8 cellular contexts compared by ENCODE assay signal in the genomic region with DNA sequence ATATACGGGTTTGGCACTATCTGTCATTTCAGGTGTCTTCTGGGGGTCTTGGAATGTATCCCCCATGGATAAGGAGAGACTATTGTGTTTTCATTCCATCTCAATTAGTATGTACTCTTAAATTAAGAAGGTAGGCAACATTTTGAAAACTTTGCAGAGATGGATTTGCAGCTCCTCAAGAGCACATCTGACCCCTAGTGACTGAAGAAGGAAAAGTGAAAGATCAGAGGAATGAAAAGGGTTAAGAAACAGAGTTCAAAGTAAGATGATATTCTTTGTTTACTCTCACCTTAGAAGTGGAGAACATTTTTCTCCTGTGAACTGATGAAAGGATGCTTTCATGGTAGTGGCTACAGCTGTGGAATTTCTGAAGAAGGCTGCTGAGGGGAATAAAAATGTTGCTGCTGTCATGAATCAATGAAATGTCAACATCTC. TPM values are rescaled to one million over a fixed set of nuclear protein-coding genes. Genes with fewer than 3 reads are reported as not detected.
A peak's percentile ranks its signal among the peaks of the same experiment; 100 is the strongest.
DNase-seq lines count a peak whose midpoint lies in the region; ATAC-seq and TF ChIP-seq lines count a peak whose summit lies in the region.

No MANE protein-coding gene starts in this region.

- no TSS peak for BruUV-seq in PC-9 (replicated peaks; lab: Mats Ljungman, UMichigan)

- POLR2A ChIA-PET in AG04449 (lab: Yijun Ruan, JAX) (no interaction called here), PC-9 (lab: Charles Lee; ENCODE audit: unreplicated experiment) (interaction anchor here (0.7 kb wide), 1 partner anchor 136 kb away, joined by 3 read pairs; no protein-coding TSS in a partner anchor)

- H3K4me1 ChIP-seq in PC-9 (replicated peaks; ENCODE audit: insufficient read depth) (peaks cover 31% of the 10 kb centered on the region), esophagus muscularis mucosa (peaks cover 8 to 32% (median 30%) of the 10 kb centered on the region in 4 donors), testis (no peaks in the 10 kb centered on the region)

- TF ChIP-seq CTCF in AG04449 (IDR thresholded peaks at IDR 0.05; ENCODE audit: insufficient read depth, low read length, missing control alignments), result peak; percentile 37
- peak; percentile 57 for TF ChIP-seq CTCF in GM12873 (IDR thresholded peaks at IDR 0.05; ENCODE audit: insufficient read depth, low read depth, low read length, missing control alignments)
- TF ChIP-seq CTCF in PC-9 (conservative IDR thresholded peaks at IDR 0.05), result peak; percentile 61; the same call in 1 of the 2 replicates
- TF ChIP-seq CTCF in esophagus muscularis mucosa (IDR thresholded peaks at IDR 0.05), result peak; percentile 10 to 42 (median 34)
- TF ChIP-seq CTCF in testis (IDR thresholded peaks at IDR 0.05), result peak in 2 of 3 experiments; percentile 15 to 21

- H3K27ac ChIP-seq in PC-9 (peak overlapping the region; percentile 76), esophagus muscularis mucosa (replicated peaks in 1 of 4) (peak overlapping the region in 1 of 4 donors; percentile 29), testis (no peak overlapping the region)

- H3K79me2 ChIP-seq in PC-9 (ENCODE audit: low read depth), result no peaks in the 10 kb centered on the region

- no peak for ATAC-seq in HG03139 (IDR thresholded peaks at IDR 0.05; ENCODE audit: unreplicated experiment)
- ATAC-seq in HG02759 (IDR thresholded peaks at IDR 0.05; ENCODE audit: unreplicated experiment), result no peak

- H3K27me3 ChIP-seq in PC-9 (ENCODE audit: insufficient read depth, low read depth) (no peaks in the 10 kb centered on the region), esophagus muscularis mucosa (no peaks in the 10 kb centered on the region), testis (no peaks in the 10 kb centered on the region)

- H3F3A ChIP-seq in PC-9 (ENCODE audit: insufficient read depth, low read depth), result peaks cover 24% of the 10 kb centered on the region

- no peak overlapping the region for H3K4me3 ChIP-seq in AG04449 (ENCODE audit: low read depth, low read length)
- H3K4me3 ChIP-seq in PC-9, result no peak overlapping the region
- H3K4me3 ChIP-seq in esophagus muscularis mucosa, result no peak overlapping the region
- H3K4me3 ChIP-seq in testis, result no peak overlapping the region

- no peaks in the 10 kb centered on the region for H3K36me3 ChIP-seq in PC-9 (ENCODE audit: low read depth)
- H3K36me3 ChIP-seq in esophagus muscularis mucosa, result peaks cover 0 to 6% (median 0%) of the 10 kb centered on the region in 4 donors
- no peaks in the 10 kb centered on the region for H3K36me3 ChIP-seq in testis (ENCODE audit: low read depth, missing control alignments)

- WGBS in esophagus muscularis mucosa, result 44% methylated on average over 1 of the region's 1 CpG
- WGBS in testis, 2 donors, result 59 to 62% methylated on average over 1 of the region's 1 CpG

- CTCF ChIA-PET in AG04449 (lab: Yijun Ruan, JAX) (interaction anchor here (1.0 to 2.3 kb wide), 5 partner anchors 33 to 242 kb away, joined by 3 to 21 read pairs (median 4); partner anchors contain the start of gene SH3BGRL2), PC-9 (lab: Charles Lee) (interaction anchor here (0.7 to 1.6 kb wide), 5 partner anchors 38 to 219 kb away, joined by 3 to 11 read pairs (median 4); partner anchors contain the start of gene LCA5)

- H2AFZ ChIP-seq in PC-9, result no peak overlapping the region

- no peaks in the 10 kb centered on the region for H3K9me2 ChIP-seq in PC-9 (ENCODE audit: insufficient read depth)

- no peaks in the 10 kb centered on the region for H4K20me1 ChIP-seq in PC-9 (ENCODE audit: insufficient read depth)

- no peak for TF ChIP-seq POLR2A in esophagus muscularis mucosa (IDR thresholded peaks at IDR 0.05; ENCODE audit: low read depth)
- TF ChIP-seq POLR2A in testis (IDR thresholded peaks at IDR 0.05), result no peak

- DNase-seq in AG04449 (ENCODE audit: low read depth, low spot score) (no peak), PC-9 (peak; percentile 2 to 48), esophagus muscularis mucosa (ENCODE audit: extremely low spot score) (no peak), testis (no peak), medulla oblongata (ENCODE audit: extremely low spot score) (no peak)

- intact Hi-C loops in PC-9 (cut with micrococcal nuclease; ENCODE audit: unreplicated experiment) (loop anchor here (1.0 to 5.0 kb wide), 4 partner anchors 102 to 595 kb away; partner anchors contain the start of genes HMGN3 and PHIP), esophagus muscularis mucosa (cut with DNase I) (loop anchor here (5.0 kb wide), 1 partner anchor 100 kb away; no protein-coding TSS in a partner anchor), testis (cut with DNase I; ENCODE audit: low total_unique reads) (no loop called here)

- H3K9me3 ChIP-seq in PC-9 (ENCODE audit: insufficient read depth, low read depth) (no peaks in the 10 kb centered on the region), esophagus muscularis mucosa (peaks cover 0 to 5% (median 0%) of the 10 kb centered on the region in 4 donors), testis (no peaks in the 10 kb centered on the region)

- no peak for TF ChIP-seq EP300 in esophagus muscularis mucosa (IDR thresholded peaks at IDR 0.05)

- H3K4me2 ChIP-seq in PC-9, result 0 out of 2 replicates have a peak overlapping the region, but pooled peaks have one; percentile 1

RNA-seq across cellular contexts. Expression of gene SH3BGRL2, which starts 41.5 kb away (rescaled TPM):
- total RNA-seq in PC-9 (2021) (24.2 and 27.4 TPM in 2 replicates), esophagus muscularis mucosa (10 to 100 TPM; 22.8 to 34.1 (median 31.6) TPM), testis (1 to 10 TPM; 6.3 to 9.8 TPM)
- 5.5 TPM for polyA plus RNA-seq in testis (ENCODE audit: insufficient read depth, low read depth, low replicate concordance)

Comparison
In these comparisons a context has a peak if more than half of its experiments do, and no peak if none do; other contexts are left out.
1. DNase-seq: peak in PC-9 (2 of 2); none in AG04449 (single experiment), esophagus muscularis mucosa (single experiment), testis (single experiment) and medulla oblongata (single experiment).
2. Peak in every context shown above with its lines, with median percentiles within 50 percentile points of each other: CTCF ChIP-seq.